Comparison of ENCODE assay signal across 15 cellular contexts in the genomic region with DNA sequence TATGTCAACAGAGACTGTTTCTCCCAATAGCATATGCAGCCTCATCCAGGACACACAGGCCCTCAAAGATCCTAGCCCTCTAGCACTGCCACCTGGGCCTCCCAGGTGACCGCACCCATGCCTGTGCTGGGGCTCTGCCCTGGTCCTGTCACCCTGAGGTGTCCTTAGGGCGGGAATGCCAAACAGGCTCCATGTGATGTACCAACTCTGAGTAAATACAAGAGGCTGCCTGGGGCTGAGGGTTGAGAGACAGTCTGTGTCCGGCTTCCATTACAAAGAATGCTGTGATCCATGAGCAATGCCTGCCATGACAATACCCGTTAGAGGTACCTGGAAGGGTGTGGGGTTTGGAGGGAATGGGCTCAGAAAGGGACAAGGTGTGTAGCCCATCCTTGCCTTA.
"Had no signal": no experiment of that assay in that cellular context is flagged by ENCODE, and none has a peak within 500 bp of the region (broad histone marks: within the 10 kb centered on the region; RNA-seq: fewer than 3 reads in every experiment).

No MANE protein-coding gene starts in this region.

- H3K27me3 ChIP-seq: cardiac muscle cell, spleen had no signal

- H3K4me3 Mint-ChIP-seq: activated CD4-positive, alpha-beta T cell treated with anti-CD3 and anti-CD28 coated beads, Interleukin-2, amount 10 ng/mL, durations not matched to agents 7 days and 5 days; memory B cell; nephron had no signal

- H3K27ac ChIP-seq: cardiac muscle cell, prostate gland, spleen had no signal

- H3K4me3 ChIP-seq: cardiac muscle cell, prostate gland, spleen had no signal

- H3K4me1 ChIP-seq: prostate gland had no signal

- H3K27me3 Mint-ChIP-seq: activated CD4-positive, alpha-beta T cell treated with anti-CD3 and anti-CD28 coated beads, Interleukin-2, amount 10 ng/mL, durations not matched to agents 7 days and 5 days; memory B cell had no signal

- H3K36me3 Mint-ChIP-seq: memory B cell had no signal

- DNase-seq: activated CD4-positive, alpha-beta T cell treated with anti-CD3 and anti-CD28 coated beads, Interleukin-2, amount 10 ng/mL, durations not matched to agents 7 days and 5 days; activated CD4-positive, CD25-positive, alpha-beta regulatory T cell; activated T-cell treated with anti-CD3 and anti-CD28 coated beads, Interleukin-2, amount 50 U/mL, for 48 hours; foreskin melanocyte; spleen; stimulated activated CD4-positive, alpha-beta T cell treated with anti-CD3 and anti-CD28 coated beads, Interleukin-1b, Interleukin-23, amount 100 ng/mL, for 48 hours; stimulated activated naive CD4-positive, alpha-beta T cell treated with Interleukin-2 at 50 U/mL for 16 hours; trophoblast cell had no signal

- H3K4me1 Mint-ChIP-seq: nephron had no signal

- H3K27ac Mint-ChIP-seq: activated CD4-positive, alpha-beta T cell treated with anti-CD3 and anti-CD28 coated beads, Interleukin-2, amount 10 ng/mL, durations not matched to agents 7 days and 5 days; memory B cell; nephron had no signal

- H3K9me3 ChIP-seq: prostate gland, spleen had no signal

- ATAC-seq: sciatic nerve had no signal

- H3K9me3 Mint-ChIP-seq: activated CD4-positive, alpha-beta T cell treated with anti-CD3 and anti-CD28 coated beads, Interleukin-2, amount 10 ng/mL, durations not matched to agents 7 days and 5 days; memory B cell; nephron had no signal

- H3K36me3 ChIP-seq: cardiac muscle cell, prostate gland, spleen had no signal

- FAIRE-seq: astrocyte, TTC549 had no signal
